Comparison of ENCODE assay signal across 19 cellular contexts in genomic region chr4:1731180-1731579, GRCh38. TPM values are rescaled to one million over a fixed set of nuclear protein-coding genes. Genes with fewer than 3 reads are reported as not detected.
DNase-seq lines count a peak whose midpoint lies in the region; ATAC-seq and TF ChIP-seq lines count a peak whose summit lies in the region.
"Had no signal": no experiment of that assay in that cellular context is flagged by ENCODE, and none has a peak within 500 bp of the region (broad histone marks: within the 10 kb centered on the region; RNA-seq: fewer than 3 reads in every experiment).

No MANE protein-coding gene starts in this region.

- no peak overlapping the region for H3K27ac ChIP-seq in RWPE2 (ENCODE audit: poor library complexity, severe bottlenecking)
- H3K27ac ChIP-seq in Peyer's patch: no peak overlapping the region

- peaks cover 3% of the 10 kb centered on the region for H3K36me3 Mint-ChIP-seq in chondrocyte (ENCODE audit: low read depth)

- H3K4me1 ChIP-seq in RWPE2 (ENCODE audit: insufficient read depth, poor library complexity, severe bottlenecking) (peaks cover 26% of the 10 kb centered on the region), Peyer's patch (peaks cover 3 to 25% (median 7%) of the 10 kb centered on the region in 4 donors)

- TF ChIP-seq POLR2A in Peyer's patch (IDR thresholded peaks at IDR 0.05): no peak

- no peak overlapping the region for H3K4me3 Mint-ChIP-seq in chondrocyte (ENCODE audit: unreplicated experiment)
- H3K4me3 Mint-ChIP-seq: activated naive CD4-positive, alpha-beta T cell treated with anti-CD3 and anti-CD28 coated beads, Interleukin-2, amount 50 U/mL, for 24 hours; central memory CD8-positive, alpha-beta T cell; endodermal cell; nephron; T-helper 2 cell treated with Interferon-gamma antibody and Interleukin-4, amounts not matched to agents 5 μg/mL and 100 μg/mL, for 36 hours had no signal

- H3K9me3 ChIP-seq in RWPE2 (ENCODE audit: severe bottlenecking): no peaks in the 10 kb centered on the region
- no peaks in the 10 kb centered on the region for H3K9me3 ChIP-seq in Peyer's patch

- H3K36me3 ChIP-seq in RWPE2 (ENCODE audit: low read depth): peaks cover 90% of the 10 kb centered on the region
- H3K36me3 ChIP-seq in Peyer's patch: peaks cover 0 to 29% (median 0%) of the 10 kb centered on the region in 3 donors

- H3K27me3 Mint-ChIP-seq in chondrocyte (ENCODE audit: low read depth): no peaks in the 10 kb centered on the region
- H3K27me3 Mint-ChIP-seq: activated naive CD4-positive, alpha-beta T cell treated with anti-CD3 and anti-CD28 coated beads, Interleukin-2, amount 50 U/mL, for 24 hours; central memory CD8-positive, alpha-beta T cell had no signal

- H3K4me1 Mint-ChIP-seq in chondrocyte (ENCODE audit: low read depth): peaks cover 27% of the 10 kb centered on the region

- H3K27ac Mint-ChIP-seq in chondrocyte (ENCODE audit: unreplicated experiment): no peak overlapping the region
- H3K27ac Mint-ChIP-seq: activated naive CD4-positive, alpha-beta T cell treated with anti-CD3 and anti-CD28 coated beads, Interleukin-2, amount 50 U/mL, for 24 hours; endodermal cell; nephron; T-helper 2 cell treated with Interferon-gamma antibody and Interleukin-4, amounts not matched to agents 5 μg/mL and 100 μg/mL, for 36 hours had no signal

- TF ChIP-seq CTCF in RWPE2 (IDR thresholded peaks at IDR 0.05; ENCODE audit: poor library complexity, severe bottlenecking): no peak
- TF ChIP-seq CTCF in Peyer's patch (IDR thresholded peaks at IDR 0.05): no peak
- no peak for TF ChIP-seq CTCF in chondrocyte (IDR thresholded peaks at IDR 0.05)

- H3K4me3 ChIP-seq in RWPE2 (ENCODE audit: severe bottlenecking) (no peak overlapping the region), Peyer's patch (no peak overlapping the region)
- H3K4me3 ChIP-seq: lung had no signal

- H3K27me3 ChIP-seq in RWPE2 (ENCODE audit: insufficient read depth, poor library complexity, severe bottlenecking) (no peaks in the 10 kb centered on the region), Peyer's patch (no peaks in the 10 kb centered on the region)

- DNase-seq in activated CD4-positive, alpha-beta T cell treated with anti-CD3 and anti-CD28 coated beads for 48 hours: peak; percentile 39
- no peak for DNase-seq in activated CD4-positive, alpha-beta T cell treated with anti-CD3 and anti-CD28 coated beads, Interleukin-2, amount 50 U/mL, for 4 hours
- DNase-seq in DMS79 (lab: John Stamatoyannopoulos, UW): peak; percentile 52
- peak; percentile 55 for DNase-seq in RWPE2 (ENCODE audit: low spot score)
- DNase-seq in glomerular visceral epithelial cell (ENCODE audit: extremely low spot score): peak; percentile 78
- DNase-seq in Peyer's patch: no peak
- DNase-seq in amygdala (lab: John Stamatoyannopoulos, UW): no peak
- no peak for DNase-seq in chondrocyte (ENCODE audit: low spot score)
- DNase-seq: endodermal cell; foreskin fibroblast; MM.1S; NCI-H2081 treated with DMSO at 0.1 percent for 48 hours; retina; stimulated activated CD4-positive, alpha-beta T cell treated with anti-CD3 and anti-CD28 coated beads, Interleukin-2, amount 100 ng/mL, for 24 hours had no signal

- ATAC-seq in RWPE2 (ENCODE audit: low read depth): 0 out of 3 replicates have a peak, but pooled peaks have one; percentile 3

- no peaks in the 10 kb centered on the region for H3K9me3 Mint-ChIP-seq in chondrocyte (ENCODE audit: low read depth)
- H3K9me3 Mint-ChIP-seq: activated naive CD4-positive, alpha-beta T cell treated with anti-CD3 and anti-CD28 coated beads, Interleukin-2, amount 50 U/mL, for 24 hours; central memory CD8-positive, alpha-beta T cell; endodermal cell; nephron; T-helper 2 cell treated with Interferon-gamma antibody and Interleukin-4, amounts not matched to agents 5 μg/mL and 100 μg/mL, for 36 hours had no signal

RNA-seq across cellular contexts. Expression of gene TACC3, which starts 9.9 kb away (rescaled TPM):
- total RNA-seq in Peyer's patch: 100 to 1,000 TPM in 1 of 4 donors, 10 to 100 TPM in 3; 19.1 to 138 (median 28.0) TPM
- 15.9 to 20.9 TPM (median 19.3 TPM) in 3 replicates for total RNA-seq in chondrocyte

RNA-seq across cellular contexts. Expression of gene TMEM129, which starts 10.1 kb away (rescaled TPM):
- total RNA-seq in Peyer's patch (100 to 1,000 TPM in 1 of 4 donors, 10 to 100 TPM in 3; 28.9 to 106 (median 67.1) TPM), chondrocyte (37.0 to 56.2 TPM (median 43.0 TPM) in 3 replicates)

RNA-seq across cellular contexts. Expression of gene SLBP, which starts 19.1 kb away (rescaled TPM):
- total RNA-seq in Peyer's patch (10 to 100 TPM; 18.4 to 86.6 (median 26.2) TPM), chondrocyte (47.0 to 48.7 TPM (median 47.5 TPM) in 3 replicates)

RNA-seq across cellular contexts. Expression of gene FAM53A, which starts 47.1 kb away (rescaled TPM):
- 1 to 10 TPM in 3 of 4 donors, not detected in 1; 1.5 to 8.3 (median 1.8) TPM for total RNA-seq in Peyer's patch
- total RNA-seq in chondrocyte: 6.9 to 8.0 TPM (median 7.3 TPM) in 3 replicates

Comparison
In these comparisons a context has a peak if more than half of its experiments do, and no peak if none do; other contexts are left out.
1. DNase-seq: peak in activated CD4-positive, alpha-beta T cell treated with anti-CD3 and anti-CD28 coated beads for 48 hours (single experiment), DMS79 (single experiment), RWPE2 (single experiment) and glomerular visceral epithelial cell (single experiment); none in activated CD4-positive, alpha-beta T cell treated with anti-CD3 and anti-CD28 coated beads, Interleukin-2, amount 50 U/mL, for 4 hours (0 of 2), Peyer's patch (0 of 3), amygdala (0 of 56) and chondrocyte (single experiment).